24 cellular contexts compared by ENCODE assay signal in the genomic region with DNA sequence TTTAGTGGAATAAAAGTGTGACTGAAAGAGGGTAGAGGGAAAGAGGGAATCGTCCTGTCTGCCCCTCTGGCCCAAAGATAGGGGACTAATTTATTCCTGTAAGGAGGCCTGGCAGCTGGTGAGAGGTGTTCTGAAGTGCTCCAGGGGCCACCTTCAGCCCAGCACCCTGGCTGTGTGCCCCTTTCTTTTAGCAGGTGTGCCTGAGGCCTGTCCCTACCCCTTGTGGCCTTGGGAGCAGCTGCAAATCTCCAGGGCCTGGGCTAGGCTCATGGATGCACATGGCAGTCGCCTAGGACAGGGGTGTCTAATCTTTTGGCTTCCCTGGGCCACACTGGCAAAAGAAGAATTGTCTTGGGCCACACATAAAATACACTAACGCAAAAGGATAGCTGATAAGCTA. TPM values are rescaled to one million over a fixed set of nuclear protein-coding genes. Genes with fewer than 3 reads are reported as not detected.
"Had no signal": no experiment of that assay in that cellular context is flagged by ENCODE, and none has a peak within 500 bp of the region (broad histone marks: within the 10 kb centered on the region; RNA-seq: fewer than 3 reads in every experiment).

No MANE protein-coding gene starts in this region.

- ATAC-seq: gastroesophageal sphincter; naive thymus-derived CD8-positive, alpha-beta T cell; sciatic nerve; stimulated activated naive B cell treated with anti-CD40 and anti-IgM and Interleukin-4, amounts not matched to agents 10 μg/mL and 1 μg/mL and 100 μg/mL, for 72 hours; stimulated activated naive CD8-positive, alpha-beta T cell treated with anti-CD3 and anti-CD28 coated beads, Interleukin-15, amount 100 ng/mL, for 72 hours; upper lobe of right lung had no signal

- H3K9me3 ChIP-seq: esophagus squamous epithelium, gastroesophageal sphincter, ovary, prostate gland, spleen, testis, tibial nerve, upper lobe of right lung, vagina had no signal

- H3K36me3 ChIP-seq: esophagus squamous epithelium, gastroesophageal sphincter, ovary, prostate gland, spleen, tibial nerve, upper lobe of right lung, vagina had no signal

- H3K4me3 Mint-ChIP-seq: immature natural killer cell; naive thymus-derived CD8-positive, alpha-beta T cell; neural crest cell; stimulated activated naive B cell treated with anti-CD40 and anti-IgM and Interleukin-4, amounts not matched to agents 10 μg/mL and 1 μg/mL and 100 μg/mL, for 72 hours; stimulated activated naive CD8-positive, alpha-beta T cell treated with anti-CD3 and anti-CD28 coated beads, Interleukin-15, amount 100 ng/mL, for 72 hours had no signal

- H3K27ac ChIP-seq: esophagus squamous epithelium, gastroesophageal sphincter, ovary, prostate gland, spleen, testis, tibial nerve, upper lobe of right lung, vagina had no signal

- DNase-seq: effector memory CD4-positive, alpha-beta T cell; esophagus squamous epithelium; foreskin fibroblast; glutamatergic neuron; immature natural killer cell; left cardiac atrium; mammary epithelial cell; naive thymus-derived CD8-positive, alpha-beta T cell; nucleus accumbens; ovary; spleen; stimulated activated CD4-positive, alpha-beta T cell treated with anti-CD3 and anti-CD28 coated beads, Interleukin-2, amount 100 ng/mL, for 24 hours; stimulated activated CD4-positive, alpha-beta T cell treated with anti-CD3 and anti-CD28 coated beads, Interleukin-4, amount 100 ng/mL, for 4 hours; stimulated activated naive B cell treated with anti-CD40 and anti-IgM and Interleukin-4, amounts not matched to agents 10 μg/mL and 1 μg/mL and 100 μg/mL, for 72 hours; stimulated activated naive CD8-positive, alpha-beta T cell treated with anti-CD3 and anti-CD28 coated beads, Interleukin-15, amount 100 ng/mL, for 72 hours; testis; upper lobe of right lung had no signal

- H3K27ac Mint-ChIP-seq: immature natural killer cell; naive thymus-derived CD8-positive, alpha-beta T cell; stimulated activated naive B cell treated with anti-CD40 and anti-IgM and Interleukin-4, amounts not matched to agents 10 μg/mL and 1 μg/mL and 100 μg/mL, for 72 hours had no signal

- H3K4me1 Mint-ChIP-seq: immature natural killer cell; naive thymus-derived CD8-positive, alpha-beta T cell; stimulated activated naive B cell treated with anti-CD40 and anti-IgM and Interleukin-4, amounts not matched to agents 10 μg/mL and 1 μg/mL and 100 μg/mL, for 72 hours; stimulated activated naive CD8-positive, alpha-beta T cell treated with anti-CD3 and anti-CD28 coated beads, Interleukin-15, amount 100 ng/mL, for 72 hours had no signal

- H3K36me3 Mint-ChIP-seq: immature natural killer cell; naive thymus-derived CD8-positive, alpha-beta T cell; stimulated activated naive B cell treated with anti-CD40 and anti-IgM and Interleukin-4, amounts not matched to agents 10 μg/mL and 1 μg/mL and 100 μg/mL, for 72 hours had no signal

- H3K4me3 ChIP-seq: esophagus squamous epithelium, gastroesophageal sphincter, ovary, prostate gland, spleen, testis, tibial nerve, upper lobe of right lung, vagina had no signal

- H3K27me3 ChIP-seq: esophagus squamous epithelium, gastroesophageal sphincter, ovary, testis, tibial nerve, upper lobe of right lung, vagina had no signal

- H3K4me1 ChIP-seq: esophagus squamous epithelium, prostate gland, spleen, testis, upper lobe of right lung, vagina had no signal

- H3K9me3 Mint-ChIP-seq: naive thymus-derived CD8-positive, alpha-beta T cell; neural crest cell; stimulated activated naive B cell treated with anti-CD40 and anti-IgM and Interleukin-4, amounts not matched to agents 10 μg/mL and 1 μg/mL and 100 μg/mL, for 72 hours; stimulated activated naive CD8-positive, alpha-beta T cell treated with anti-CD3 and anti-CD28 coated beads, Interleukin-15, amount 100 ng/mL, for 72 hours had no signal

RNA-seq across cellular contexts. Expression of a gene that starts 37.3 kb away (rescaled TPM):
- total RNA-seq: mononuclear cell; naive thymus-derived CD8-positive, alpha-beta T cell had no signal
- polyA plus RNA-seq: immature natural killer cell; naive thymus-derived CD8-positive, alpha-beta T cell had no signal
